ENCODE assay signal across 1 cellular context in genomic region chr7:24979863-24980694, GRCh38.
A peak's percentile ranks its signal among the peaks of the same experiment; 100 is the strongest.
TF ChIP-seq lines count a peak whose summit lies in the region.

A gene with protein sequence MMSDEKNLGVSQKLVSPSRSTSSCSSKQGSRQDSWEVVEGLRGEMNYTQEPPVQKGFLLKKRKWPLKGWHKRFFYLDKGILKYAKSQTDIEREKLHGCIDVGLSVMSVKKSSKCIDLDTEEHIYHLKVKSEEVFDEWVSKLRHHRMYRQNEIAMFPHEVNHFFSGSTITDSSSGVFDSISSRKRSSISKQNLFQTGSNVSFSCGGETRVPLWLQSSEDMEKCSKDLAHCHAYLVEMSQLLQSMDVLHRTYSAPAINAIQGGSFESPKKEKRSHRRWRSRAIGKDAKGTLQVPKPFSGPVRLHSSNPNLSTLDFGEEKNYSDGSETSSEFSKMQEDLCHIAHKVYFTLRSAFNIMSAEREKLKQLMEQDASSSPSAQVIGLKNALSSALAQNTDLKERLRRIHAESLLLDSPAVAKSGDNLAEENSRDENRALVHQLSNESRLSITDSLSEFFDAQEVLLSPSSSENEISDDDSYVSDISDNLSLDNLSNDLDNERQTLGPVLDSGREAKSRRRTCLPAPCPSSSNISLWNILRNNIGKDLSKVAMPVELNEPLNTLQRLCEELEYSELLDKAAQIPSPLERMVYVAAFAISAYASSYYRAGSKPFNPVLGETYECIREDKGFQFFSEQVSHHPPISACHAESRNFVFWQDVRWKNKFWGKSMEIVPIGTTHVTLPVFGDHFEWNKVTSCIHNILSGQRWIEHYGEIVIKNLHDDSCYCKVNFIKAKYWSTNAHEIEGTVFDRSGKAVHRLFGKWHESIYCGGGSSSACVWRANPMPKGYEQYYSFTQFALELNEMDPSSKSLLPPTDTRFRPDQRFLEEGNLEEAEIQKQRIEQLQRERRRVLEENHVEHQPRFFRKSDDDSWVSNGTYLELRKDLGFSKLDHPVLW (minus strand): TSS chr7:24980178. CDS start chr7:24892472, 87,706 bp downstream.

TF ChIP-seq in GM12878, 131 proteins besides CTCF, POLR2A, EP300 and RAD21 (continued from another document):
- TF ChIP-seq, protein P1, sequence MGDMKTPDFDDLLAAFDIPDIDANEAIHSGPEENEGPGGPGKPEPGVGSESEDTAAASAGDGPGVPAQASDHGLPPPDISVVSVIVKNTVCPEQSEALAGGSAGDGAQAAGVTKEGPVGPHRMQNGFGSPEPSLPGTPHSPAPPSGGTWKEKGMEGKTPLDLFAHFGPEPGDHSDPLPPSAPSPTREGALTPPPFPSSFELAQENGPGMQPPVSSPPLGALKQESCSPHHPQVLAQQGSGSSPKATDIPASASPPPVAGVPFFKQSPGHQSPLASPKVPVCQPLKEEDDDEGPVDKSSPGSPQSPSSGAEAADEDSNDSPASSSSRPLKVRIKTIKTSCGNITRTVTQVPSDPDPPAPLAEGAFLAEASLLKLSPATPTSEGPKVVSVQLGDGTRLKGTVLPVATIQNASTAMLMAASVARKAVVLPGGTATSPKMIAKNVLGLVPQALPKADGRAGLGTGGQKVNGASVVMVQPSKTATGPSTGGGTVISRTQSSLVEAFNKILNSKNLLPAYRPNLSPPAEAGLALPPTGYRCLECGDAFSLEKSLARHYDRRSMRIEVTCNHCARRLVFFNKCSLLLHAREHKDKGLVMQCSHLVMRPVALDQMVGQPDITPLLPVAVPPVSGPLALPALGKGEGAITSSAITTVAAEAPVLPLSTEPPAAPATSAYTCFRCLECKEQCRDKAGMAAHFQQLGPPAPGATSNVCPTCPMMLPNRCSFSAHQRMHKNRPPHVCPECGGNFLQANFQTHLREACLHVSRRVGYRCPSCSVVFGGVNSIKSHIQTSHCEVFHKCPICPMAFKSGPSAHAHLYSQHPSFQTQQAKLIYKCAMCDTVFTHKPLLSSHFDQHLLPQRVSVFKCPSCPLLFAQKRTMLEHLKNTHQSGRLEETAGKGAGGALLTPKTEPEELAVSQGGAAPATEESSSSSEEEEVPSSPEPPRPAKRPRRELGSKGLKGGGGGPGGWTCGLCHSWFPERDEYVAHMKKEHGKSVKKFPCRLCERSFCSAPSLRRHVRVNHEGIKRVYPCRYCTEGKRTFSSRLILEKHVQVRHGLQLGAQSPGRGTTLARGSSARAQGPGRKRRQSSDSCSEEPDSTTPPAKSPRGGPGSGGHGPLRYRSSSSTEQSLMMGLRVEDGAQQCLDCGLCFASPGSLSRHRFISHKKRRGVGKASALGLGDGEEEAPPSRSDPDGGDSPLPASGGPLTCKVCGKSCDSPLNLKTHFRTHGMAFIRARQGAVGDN (IDR thresholded peaks at IDR 0.05), result no peak
- TF ChIP-seq IRF5 (IDR thresholded peaks at IDR 0.05; ENCODE audit: borderline replicate concordance) (no peak), SPI1 (IDR thresholded peaks at IDR 0.05; ENCODE audit: borderline replicate concordance, insufficient read depth, low read depth, low read length) (no peak), CHD2 (IDR thresholded peaks at IDR 0.05; ENCODE audit: borderline replicate concordance, low read depth, low read length) (peak; percentile 62; the same call in 1 of the 2 replicates), KAT2A (conservative IDR thresholded peaks at IDR 0.05; ENCODE audit: control insufficient read depth, low read depth, low read length) (no peak), FOXK2 (IDR thresholded peaks at IDR 0.05) (no peak)
